In genomic region chr19:5624154-5624663, GRCh38 we compare ENCODE assay signal across 1 cellular context.
TF ChIP-seq lines count a peak whose summit lies in the region.

No MANE protein-coding gene starts in this region.

TF ChIP-seq in H1, 55 proteins besides CTCF, POLR2A, EP300 and RAD21:
- TF ChIP-seq GABPA (IDR thresholded peaks at IDR 0.05; ENCODE audit: borderline replicate concordance, insufficient read depth, low read length) (no peak), GTF2F1 (IDR thresholded peaks at IDR 0.05; ENCODE audit: borderline replicate concordance, low read depth, low read length) (no peak), CHD2 (IDR thresholded peaks at IDR 0.05; ENCODE audit: low read length) (no peak), HDAC6 (IDR thresholded peaks at IDR 0.05; ENCODE audit: low read depth, low read length) (no peak), RFX5 (IDR thresholded peaks at IDR 0.05; ENCODE audit: borderline replicate concordance, low read depth, low read length) (no peak), BACH1 (IDR thresholded peaks at IDR 0.05; ENCODE audit: low read length) (no peak), TCF12 (IDR thresholded peaks at IDR 0.05; ENCODE audit: low read depth, low read length) (no peak), CBX5 (IDR thresholded peaks at IDR 0.05; ENCODE audit: low read depth, low read length) (no peak), NANOG (IDR thresholded peaks at IDR 0.05; ENCODE audit: insufficient read depth, low read depth, low read length, poor library complexity, severe bottlenecking) (no peak), TEAD4 (IDR thresholded peaks at IDR 0.05; ENCODE audit: low read depth, low read length) (no peak), JUND (IDR thresholded peaks at IDR 0.05; ENCODE audit: low read length) (no peak), RXRA (IDR thresholded peaks at IDR 0.05; ENCODE audit: insufficient read depth, low read depth, low read length) (no peak), EZH2 (IDR thresholded peaks at IDR 0.05; ENCODE audit: low read depth, low read length, severe bottlenecking) (no peak), BCL11A (IDR thresholded peaks at IDR 0.05; ENCODE audit: low read depth in 2 of 2, low read length in 2 of 2) (no peak), SP2 (IDR thresholded peaks at IDR 0.05; ENCODE audit: low read length) (no peak)
